ENCODE assay signal across 30 cellular contexts in genomic region chr9:112239708-112240107, GRCh38.
"Had no signal": no experiment of that assay in that cellular context is flagged by ENCODE, and none has a peak within 500 bp of the region (broad histone marks: within the 10 kb centered on the region; RNA-seq: fewer than 3 reads in every experiment).

No MANE protein-coding gene starts in this region.

- H3K27me3 Mint-ChIP-seq: activated CD4-positive, alpha-beta memory T cell treated with anti-CD3 and anti-CD28 coated beads, Interleukin-2, amount 10 ng/mL, durations not matched to agents 7 days and 5 days; activated CD4-positive, alpha-beta T cell treated with anti-CD3 and anti-CD28 coated beads for 36 hours; activated T-cell treated with anti-CD3 and anti-CD28 coated beads, Interleukin-2, amount 50 U/mL, for 24 hours; brain had no signal

- H3K4me3 ChIP-seq: adrenal gland had no signal

- H3K4me3 Mint-ChIP-seq: activated CD4-positive, alpha-beta memory T cell treated with anti-CD3 and anti-CD28 coated beads, Interleukin-2, amount 10 ng/mL, durations not matched to agents 7 days and 5 days; activated CD4-positive, alpha-beta T cell treated with anti-CD3 and anti-CD28 coated beads for 36 hours; activated naive CD4-positive, alpha-beta T cell treated with anti-CD3 and anti-CD28 coated beads for 36 hours; activated T-cell treated with anti-CD3 and anti-CD28 coated beads, Interleukin-2, amount 50 U/mL, for 24 hours; brain had no signal

- H3K9me3 Mint-ChIP-seq: activated CD4-positive, alpha-beta memory T cell treated with anti-CD3 and anti-CD28 coated beads, Interleukin-2, amount 10 ng/mL, durations not matched to agents 7 days and 5 days; activated naive CD4-positive, alpha-beta T cell treated with anti-CD3 and anti-CD28 coated beads for 36 hours; activated naive CD4-positive, alpha-beta T cell treated with anti-CD3 and anti-CD28 coated beads, Interleukin-2, amount 50 U/mL, for 72 hours; activated T-cell treated with anti-CD3 and anti-CD28 coated beads, Interleukin-2, amount 50 U/mL, for 24 hours; activated T-helper 2 cell treated with anti-CD3 and anti-CD28 coated beads, Interferon-gamma antibody, Interleukin-2, Interleukin-4, amounts not matched to agents 10 μg/mL and 5 μg/mL and 100 μg/mL, durations not matched to agents 14 hours and 24 hours and 36 hours had no signal

- DNase-seq: activated CD4-positive, alpha-beta memory T cell treated with anti-CD3 and anti-CD28 coated beads, Interleukin-2, amount 10 ng/mL, durations not matched to agents 7 days and 5 days; activated CD4-positive, alpha-beta T cell treated with anti-CD3 and anti-CD28 coated beads for 36 hours; activated gamma-delta T cell treated with Interleukin-2 at 50 U/mL for 16 hours; activated naive CD4-positive, alpha-beta T cell treated with anti-CD3 and anti-CD28 coated beads for 36 hours; activated T-cell treated with anti-CD3 and anti-CD28 coated beads, Interleukin-2, amount 50 U/mL, for 24 hours; adrenal gland; caudate nucleus; cerebellar nuclear complex; Kasumi-1; KG1; MM.1S; MV-4-11; NCI-H1092; NCI-H1436 treated with DMSO at 0.1 percent for 48 hours; NCI-H1694 treated with DMSO at 0.1 percent for 48 hours; NCI-H2029; NCI-H345; NCI-H526; NCI-H748 treated with DMSO at 0.1 percent for 48 hours; NK-92 treated with Interleukin-12 subunit alpha and Interleukin-12 subunit beta, amount 100 ng/mL, for 24 hours; PC-3; Right ventricle myocardium superior; SW 1271; T-helper 1 cell; T1000; WERI-Rb-1 had no signal

- H3K36me3 ChIP-seq: adrenal gland, WERI-Rb-1 had no signal

- ATAC-seq: activated CD4-positive, alpha-beta T cell treated with anti-CD3 and anti-CD28 coated beads for 36 hours; activated CD4-positive, CD25-positive, alpha-beta regulatory T cell treated with anti-CD3 and anti-CD28 coated beads, Interleukin-2, amount 50 U/mL, for 24 hours; activated naive CD4-positive, alpha-beta T cell treated with anti-CD3 and anti-CD28 coated beads, Interleukin-2, amount 50 U/mL, for 72 hours; PC-3 had no signal

- H3K27ac ChIP-seq: adrenal gland, WERI-Rb-1 had no signal

- H3K27me3 ChIP-seq: adrenal gland had no signal

- H3K27ac Mint-ChIP-seq: activated CD4-positive, alpha-beta memory T cell treated with anti-CD3 and anti-CD28 coated beads, Interleukin-2, amount 10 ng/mL, durations not matched to agents 7 days and 5 days; activated CD4-positive, alpha-beta T cell treated with anti-CD3 and anti-CD28 coated beads for 36 hours; activated naive CD4-positive, alpha-beta T cell treated with anti-CD3 and anti-CD28 coated beads for 36 hours; activated naive CD4-positive, alpha-beta T cell treated with anti-CD3 and anti-CD28 coated beads, Interleukin-2, amount 50 U/mL, for 72 hours; activated T-cell treated with anti-CD3 and anti-CD28 coated beads, Interleukin-2, amount 50 U/mL, for 24 hours; activated T-helper 2 cell treated with anti-CD3 and anti-CD28 coated beads, Interferon-gamma antibody, Interleukin-2, Interleukin-4, amounts not matched to agents 10 μg/mL and 5 μg/mL and 100 μg/mL, durations not matched to agents 14 hours and 24 hours and 36 hours; brain had no signal

- H3K9me3 ChIP-seq: adrenal gland had no signal
